Comparison of ENCODE assay signal across 10 cellular contexts in the genomic region with DNA sequence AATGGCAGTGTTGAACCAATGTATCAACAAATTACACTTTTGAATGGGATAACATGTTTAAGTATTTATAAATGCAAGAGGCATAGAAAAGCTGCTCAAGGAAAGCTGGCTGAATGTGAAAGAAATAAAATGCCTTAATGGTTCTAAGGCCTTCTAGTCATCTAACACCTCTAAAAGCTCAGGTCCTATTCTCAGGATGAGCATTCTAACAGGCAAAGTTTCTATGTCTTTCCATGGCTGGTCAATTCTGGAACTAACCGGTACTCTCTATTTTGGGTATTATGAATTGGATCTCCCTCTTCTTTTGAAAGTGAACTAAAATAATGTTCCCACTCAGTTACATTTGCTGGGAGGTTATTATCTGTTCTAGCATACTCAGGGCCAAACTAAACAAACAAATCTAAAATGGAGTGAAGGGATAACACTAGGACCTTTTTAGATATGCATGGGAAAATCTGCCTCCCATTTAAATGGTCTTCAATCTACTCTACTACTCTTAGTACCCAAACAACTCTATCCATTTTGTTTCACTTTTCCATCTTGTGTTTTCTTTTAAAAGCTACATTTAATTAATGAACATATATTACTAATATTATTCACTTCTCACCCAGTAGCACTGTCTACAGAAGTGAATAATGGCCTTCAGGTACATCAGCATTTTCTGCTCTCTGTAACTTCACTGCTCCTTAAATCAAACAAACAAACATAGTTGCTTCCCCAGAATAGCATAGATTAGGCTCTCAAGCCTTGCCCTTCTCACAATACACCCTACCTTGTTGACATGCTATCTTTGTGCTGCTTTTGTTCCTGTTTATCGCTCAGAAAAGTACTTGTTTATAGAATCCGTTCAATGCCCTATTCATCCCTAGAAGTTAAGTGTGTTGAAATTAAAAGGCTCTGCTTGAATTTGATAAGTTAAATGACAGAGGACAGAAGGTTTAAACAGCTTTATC. TPM values are rescaled to one million over a fixed set of nuclear protein-coding genes. Genes with fewer than 3 reads are reported as not detected.
A peak's percentile ranks its signal among the peaks of the same experiment; 100 is the strongest.
DNase-seq lines count a peak whose midpoint lies in the region; ATAC-seq and TF ChIP-seq lines count a peak whose summit lies in the region.
"Had no signal": no experiment of that assay in that cellular context is flagged by ENCODE, and none has a peak within 500 bp of the region (broad histone marks: within the 10 kb centered on the region; RNA-seq: fewer than 3 reads in every experiment).

No MANE protein-coding gene starts in this region.

- intact Hi-C loops in activated CD8-positive, alpha-beta T cell treated with anti-CD3 and anti-CD28 coated beads for 36 hours (cut with micrococcal nuclease) = loop anchor here (10.0 kb wide), 1 partner anchor 512 kb away; no protein-coding TSS in a partner anchor
- intact Hi-C loops in right cardiac atrium (cut with DNase I) = no loop called here

- peaks cover 66% of the 10 kb centered on the region for H3K36me3 Mint-ChIP-seq in activated CD8-positive, alpha-beta T cell treated with anti-CD3 and anti-CD28 coated beads for 36 hours (ENCODE audit: low read depth)

- no peaks in the 10 kb centered on the region for H3K27me3 ChIP-seq in right cardiac atrium (ENCODE audit: control insufficient read depth, insufficient read depth)

- H3K4me1 Mint-ChIP-seq in activated CD8-positive, alpha-beta T cell treated with anti-CD3 and anti-CD28 coated beads for 36 hours (ENCODE audit: low read depth) = peaks cover 68% of the 10 kb centered on the region

- no peaks in the 10 kb centered on the region for H3K9me3 Mint-ChIP-seq in activated CD8-positive, alpha-beta T cell treated with anti-CD3 and anti-CD28 coated beads for 36 hours

- H3K4me3 Mint-ChIP-seq in activated CD8-positive, alpha-beta T cell treated with anti-CD3 and anti-CD28 coated beads for 36 hours = no peak overlapping the region

- 36% methylated on average over 3 of the region's 3 CpGs for WGBS in right cardiac atrium

- CTCF ChIA-PET in activated CD8-positive, alpha-beta T cell treated with anti-CD3 and anti-CD28 coated beads for 36 hours (lab: Charles Lee) = interaction anchor here (0.6 to 1.7 kb wide), 6 partner anchors 10 to 135 kb away, joined by 3 to 6 read pairs (median 4); no protein-coding TSS in a partner anchor

- TF ChIP-seq CTCF in activated CD8-positive, alpha-beta T cell treated with anti-CD3 and anti-CD28 coated beads for 36 hours (IDR thresholded peaks at IDR 0.05) = no peak

- no peak overlapping the region for H3K4me3 ChIP-seq in right cardiac atrium (ENCODE audit: low read length)

- DNase-seq in NCI-H748 (lab: John Stamatoyannopoulos, UW; ENCODE audit: unreplicated experiment) (peak; percentile 2), NCI-H748 treated with DMSO at 0.1 percent for 48 hours (lab: John Stamatoyannopoulos, UW) (no peak), right cardiac atrium (no peak), substantia nigra (lab: John Stamatoyannopoulos, UW) (no peak), EL (no peak), AG08396 (ENCODE audit: low spot score) (no peak)
- no peak for DNase-seq in activated CD8-positive, alpha-beta T cell treated with anti-CD3 and anti-CD28 coated beads for 36 hours
- DNase-seq: amygdala, NCI-H1417 had no signal

- peaks cover 9% of the 10 kb centered on the region for H3K4me1 ChIP-seq in right cardiac atrium (ENCODE audit: control insufficient read depth, insufficient read depth, low read length)

- ATAC-seq in activated CD8-positive, alpha-beta T cell treated with anti-CD3 and anti-CD28 coated beads for 36 hours = no peak
- ATAC-seq in right cardiac atrium = peak; percentile 53 to 81
- ATAC-seq in HG03571 (IDR thresholded peaks at IDR 0.05; ENCODE audit: unreplicated experiment) = no peak

- H3K9me3 ChIP-seq in right cardiac atrium (ENCODE audit: control insufficient read depth, low read length) = no peaks in the 10 kb centered on the region

- POLR2A ChIA-PET in activated CD8-positive, alpha-beta T cell treated with anti-CD3 and anti-CD28 coated beads for 36 hours (lab: Charles Lee) = interaction anchor here (0.6 to 2.8 kb wide), 10 partner anchors 9 to 511 kb away, joined by 3 to 13 read pairs (median 5); partner anchors contain the start of gene CBLB

- peak overlapping the region; percentile 20 for H3K27ac ChIP-seq in right cardiac atrium (ENCODE audit: low read length)
- H3K27ac ChIP-seq in substantia nigra (ENCODE audit: low read depth, low read length, poor library complexity, severe bottlenecking) = peak overlapping the region; percentile 39

- H3K27ac Mint-ChIP-seq in activated CD8-positive, alpha-beta T cell treated with anti-CD3 and anti-CD28 coated beads for 36 hours = peak overlapping the region; percentile 100

- no peaks in the 10 kb centered on the region for H3K27me3 Mint-ChIP-seq in activated CD8-positive, alpha-beta T cell treated with anti-CD3 and anti-CD28 coated beads for 36 hours

RNA-seq across cellular contexts. Expression of gene CBLB, which starts 46.4 kb away (rescaled TPM):
- total RNA-seq in activated CD8-positive, alpha-beta T cell treated with anti-CD3 and anti-CD28 coated beads for 36 hours = 100 to 1,000 TPM; 104 to 113 TPM
- total RNA-seq in right cardiac atrium = 10 to 100 TPM; 36.6 to 45.0 (median 43.0) TPM
- polyA plus RNA-seq in right cardiac atrium = 18.0 TPM

Comparison
In these comparisons a context has a peak if more than half of its experiments do, and no peak if none do; other contexts are left out.
1. ATAC-seq: peak in right cardiac atrium (2 of 2); none in activated CD8-positive, alpha-beta T cell treated with anti-CD3 and anti-CD28 coated beads for 36 hours (single experiment) and HG03571 (single experiment).